ENCODE assay signal across 21 cellular contexts in the genomic region with DNA sequence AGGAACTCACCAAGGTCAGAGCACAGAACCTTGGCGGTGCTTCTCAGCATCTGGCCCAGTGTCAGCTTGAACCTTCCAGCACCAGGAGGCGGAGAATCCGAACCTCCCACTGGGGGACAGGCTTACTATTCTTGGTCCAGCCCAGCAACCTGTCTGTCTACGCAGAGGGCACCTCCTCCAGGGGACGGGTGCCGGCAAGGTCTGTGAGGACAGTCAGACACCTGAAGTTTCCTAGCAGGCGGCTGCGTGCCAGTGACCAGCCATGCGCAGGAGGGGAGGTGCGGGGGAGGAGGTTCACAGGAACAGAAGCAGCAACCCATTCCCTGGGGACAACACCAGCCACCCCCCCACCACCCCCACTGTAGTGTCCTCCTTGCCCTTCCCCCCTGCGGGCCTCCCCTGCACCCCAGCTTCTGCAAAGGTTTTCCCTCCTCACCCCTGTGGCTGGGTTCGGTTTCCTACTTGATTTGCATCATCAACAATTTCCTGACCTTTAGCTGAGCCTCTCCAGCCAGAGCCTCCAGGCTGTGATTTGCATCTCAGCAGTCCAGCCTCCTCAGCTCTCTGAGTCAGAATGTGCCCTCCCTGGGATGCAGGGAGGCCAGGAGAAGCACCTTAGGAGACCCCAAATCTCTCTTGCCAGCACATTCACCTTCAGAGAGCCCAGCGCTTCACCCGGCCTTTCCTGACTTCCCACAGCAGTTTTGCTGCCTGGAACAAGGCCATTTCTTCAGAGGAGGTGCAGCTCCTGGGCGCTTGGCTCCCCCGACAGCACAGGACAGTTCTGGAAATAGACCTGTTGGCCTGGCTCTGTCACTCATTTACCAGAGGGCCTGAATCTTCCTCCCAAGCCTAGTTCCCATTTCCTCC.
DNase-seq lines count a peak whose midpoint lies in the region; ATAC-seq and TF ChIP-seq lines count a peak whose summit lies in the region.
"Had no signal": no experiment of that assay in that cellular context is flagged by ENCODE, and none has a peak within 500 bp of the region (broad histone marks: within the 10 kb centered on the region; RNA-seq: fewer than 3 reads in every experiment).

No MANE protein-coding gene starts in this region.

- peaks cover 86% of the 10 kb centered on the region for H3K36me3 Mint-ChIP-seq in nephron (ENCODE audit: low read depth)
- H3K36me3 Mint-ChIP-seq: activated naive CD4-positive, alpha-beta T cell treated with anti-CD3 and anti-CD28 coated beads, Interleukin-2, amount 50 U/mL, for 24 hours had no signal

- peaks cover 28% of the 10 kb centered on the region; the same call in 1 of the 2 replicates for H3K9me3 ChIP-seq in NT2/D1 (ENCODE audit: insufficient read depth, low read length)
- H3K9me3 ChIP-seq: HAP-1, uterus had no signal

- peak overlapping the region; percentile 89 to 97 (median 92) for H3K27ac Mint-ChIP-seq in nephron
- H3K27ac Mint-ChIP-seq: activated CD4-positive, alpha-beta T cell treated with anti-CD3 and anti-CD28 coated beads, Interleukin-2, amount 10 ng/mL, durations not matched to agents 24 days and 14 days; activated naive CD4-positive, alpha-beta T cell treated with anti-CD3 and anti-CD28 coated beads, Interleukin-2, amount 50 U/mL, for 24 hours; mesothelial cell of epicardium had no signal

- H3K36me3 ChIP-seq in NT2/D1 (ENCODE audit: insufficient read depth, insufficient read length, low read length), result peaks cover 5% of the 10 kb centered on the region
- H3K36me3 ChIP-seq: HAP-1, uterus had no signal

- peak overlapping the region in 2 of 3 experiments; percentile 6 to 26 for H3K4me3 Mint-ChIP-seq in nephron
- H3K4me3 Mint-ChIP-seq: activated CD4-positive, alpha-beta T cell treated with anti-CD3 and anti-CD28 coated beads, Interleukin-2, amount 10 ng/mL, durations not matched to agents 24 days and 14 days; activated naive CD4-positive, alpha-beta T cell treated with anti-CD3 and anti-CD28 coated beads, Interleukin-2, amount 50 U/mL, for 24 hours; mesothelial cell of epicardium had no signal

- TF ChIP-seq CTCF in nephron (IDR thresholded peaks at IDR 0.05; ENCODE audit: unreplicated experiment in 3 of 3), result no peak

- peaks cover 7% of the 10 kb centered on the region for H3K4me1 Mint-ChIP-seq in nephron
- H3K4me1 Mint-ChIP-seq: activated CD4-positive, alpha-beta T cell treated with anti-CD3 and anti-CD28 coated beads, Interleukin-2, amount 10 ng/mL, durations not matched to agents 24 days and 14 days; activated naive CD4-positive, alpha-beta T cell treated with anti-CD3 and anti-CD28 coated beads, Interleukin-2, amount 50 U/mL, for 24 hours; mesothelial cell of epicardium had no signal

- peak; percentile 40 for ATAC-seq in left ventricle myocardium superior
- no peak for ATAC-seq in HG03135 (IDR thresholded peaks at IDR 0.05; ENCODE audit: unreplicated experiment)
- ATAC-seq in HG03045 (IDR thresholded peaks at IDR 0.05; ENCODE audit: unreplicated experiment), result no peak
- ATAC-seq: GM12878 had no signal

- H3K27me3 Mint-ChIP-seq in nephron (ENCODE audit: low read depth), result no peaks in the 10 kb centered on the region
- H3K27me3 Mint-ChIP-seq: activated CD4-positive, alpha-beta T cell treated with anti-CD3 and anti-CD28 coated beads, Interleukin-2, amount 10 ng/mL, durations not matched to agents 24 days and 14 days had no signal

- H3K9me3 Mint-ChIP-seq in nephron, result peaks cover 8% of the 10 kb centered on the region
- H3K9me3 Mint-ChIP-seq: activated CD4-positive, alpha-beta T cell treated with anti-CD3 and anti-CD28 coated beads, Interleukin-2, amount 10 ng/mL, durations not matched to agents 24 days and 14 days; activated naive CD4-positive, alpha-beta T cell treated with anti-CD3 and anti-CD28 coated beads, Interleukin-2, amount 50 U/mL, for 24 hours had no signal

- peaks cover 9% of the 10 kb centered on the region for H3K4me1 ChIP-seq in NT2/D1 (ENCODE audit: insufficient read depth, insufficient read length)
- H3K4me1 ChIP-seq: HAP-1, uterus had no signal

- H3K27me3 ChIP-seq in NT2/D1 (ENCODE audit: insufficient read depth, insufficient read length), result no peaks in the 10 kb centered on the region
- H3K27me3 ChIP-seq: brain microvascular endothelial cell, uterus had no signal

- intact Hi-C loops in left ventricle myocardium superior (cut with micrococcal nuclease), result no loop called here

- in situ Hi-C loops in Caki2 (cut with HindIII; ENCODE audit: low pct_unique_long_range_greater_than_20kb, low sequenced_read_pairs), result no loop called here

- H3K4me3 ChIP-seq in NT2/D1 (ENCODE audit: insufficient read length, low read depth), result no peak overlapping the region
- H3K4me3 ChIP-seq: dorsolateral prefrontal cortex, GM12878, HAP-1, uterus had no signal

- DNase-seq in Caki2 (ENCODE audit: low read depth), result peak; percentile 37
- peak; percentile 64 for DNase-seq in NT2/D1 (ENCODE audit: low read depth, low spot score)
- DNase-seq in left ventricle myocardium superior, result no peak
- no peak for DNase-seq in activated naive CD4-positive, alpha-beta T cell (lab: John Stamatoyannopoulos, UW)
- DNase-seq in hypothalamus (lab: John Stamatoyannopoulos, UW), result no peak
- DNase-seq: activated CD4-positive, alpha-beta T cell treated with anti-CD3 and anti-CD28 coated beads, Interleukin-2, amount 10 ng/mL, durations not matched to agents 24 days and 14 days; activated T-cell treated with anti-CD3 and anti-CD28 coated beads for 4 hours; brain microvascular endothelial cell; COR-L47; dorsolateral prefrontal cortex; NCI-H1105; T1000; uterus had no signal

- H3K9ac ChIP-seq in NT2/D1 (ENCODE audit: insufficient read length, low read depth), result peak overlapping the region; percentile 50
- H3K9ac ChIP-seq: KMS-11 had no signal

Comparison
In these comparisons a context has a peak if more than half of its experiments do, and no peak if none do; other contexts are left out.
1. DNase-seq: peak in Caki2 (single experiment) and NT2/D1 (single experiment); none in left ventricle myocardium superior (single experiment), activated naive CD4-positive, alpha-beta T cell (0 of 4) and hypothalamus (0 of 51).